Comparison of ENCODE assay signal across 21 cellular contexts in the genomic region with DNA sequence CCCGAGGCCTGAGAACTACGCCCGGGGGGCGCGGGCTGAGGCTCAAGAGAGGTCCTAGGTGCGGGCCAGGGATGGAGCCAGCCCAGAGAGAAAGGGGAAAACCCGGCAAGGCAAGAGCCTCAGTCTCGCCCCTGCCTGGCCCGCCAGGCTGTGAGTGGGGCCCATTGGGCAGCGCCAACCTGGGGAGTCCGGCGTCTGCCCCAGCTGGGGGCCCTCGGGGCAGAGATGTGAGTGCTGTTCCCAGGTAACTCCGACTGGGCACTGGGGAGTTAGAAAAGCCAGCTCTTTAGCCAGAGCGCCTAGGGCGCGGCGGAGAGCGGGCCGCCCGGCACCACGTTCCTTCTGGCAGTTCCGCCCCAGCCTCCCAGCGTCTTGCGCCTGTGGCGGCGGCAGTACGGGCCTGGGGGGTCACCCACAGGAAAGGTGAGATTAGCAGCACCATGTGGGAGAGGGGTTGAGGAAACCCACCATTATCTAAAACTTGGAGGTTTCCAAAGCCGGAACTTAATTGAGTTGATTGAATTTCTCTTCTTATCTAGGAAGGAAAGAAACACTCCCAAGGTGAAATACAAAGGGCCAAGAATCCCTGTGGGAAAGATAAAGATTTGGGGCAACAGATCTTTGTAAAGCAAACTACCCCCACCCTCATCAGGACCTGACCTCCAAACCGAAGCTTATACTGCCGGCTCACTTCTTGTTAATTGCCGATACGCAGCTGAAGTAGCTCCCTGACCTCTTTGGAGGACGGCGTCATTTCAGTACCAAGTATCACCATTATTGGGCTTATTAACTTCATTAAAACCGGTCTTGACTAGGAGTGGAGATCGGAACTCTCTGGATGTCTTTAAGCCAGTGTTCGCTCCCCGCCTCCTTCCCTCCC. TPM values are rescaled to one million over a fixed set of nuclear protein-coding genes. Genes with fewer than 3 reads are reported as not detected.
A peak's percentile ranks its signal among the peaks of the same experiment; 100 is the strongest.
DNase-seq lines count a peak whose midpoint lies in the region; ATAC-seq and TF ChIP-seq lines count a peak whose summit lies in the region.
"Had no signal": no experiment of that assay in that cellular context is flagged by ENCODE, and none has a peak within 500 bp of the region (broad histone marks: within the 10 kb centered on the region; RNA-seq: fewer than 3 reads in every experiment).

No MANE protein-coding gene starts in this region.

- peak overlapping the region; percentile 58 for H2AFZ ChIP-seq in GM23338

- TF ChIP-seq CTCF in GM23338 (conservative IDR thresholded peaks at IDR 0.05; ENCODE audit: low read depth in 2 of 2) (no peak), body of pancreas (IDR thresholded peaks at IDR 0.05) (no peak), gastrocnemius medialis (IDR thresholded peaks at IDR 0.05 in 4 of 5, conservative IDR thresholded peaks at IDR 0.05 in 1 of 5) (no peak)

- no peak for TF ChIP-seq POLR2A in body of pancreas (IDR thresholded peaks at IDR 0.05)
- TF ChIP-seq POLR2A in gastrocnemius medialis (IDR thresholded peaks at IDR 0.05) = no peak

- peaks cover 22% of the 10 kb centered on the region for H3F3A ChIP-seq in GM23338 (replicated peaks; ENCODE audit: low read depth)

- peaks cover 29% of the 10 kb centered on the region for H3K79me2 ChIP-seq in GM23338 (replicated peaks; ENCODE audit: insufficient read depth)

- H3K27me3 Mint-ChIP-seq in GM23338 (ENCODE audit: insufficient read depth, low read depth, poor library complexity) = peaks cover 72% of the 10 kb centered on the region
- H3K27me3 Mint-ChIP-seq in naive thymus-derived CD8-positive, alpha-beta T cell = peaks cover 47 to 92% (median 74%) of the 10 kb centered on the region in 5 donors

- H3K4me1 Mint-ChIP-seq in GM23338 = peaks cover 73% of the 10 kb centered on the region
- peaks cover 2 to 24% (median 12%) of the 10 kb centered on the region in 4 donors for H3K4me1 Mint-ChIP-seq in naive thymus-derived CD8-positive, alpha-beta T cell
- H3K4me1 Mint-ChIP-seq: neural crest cell had no signal

- H3K9ac ChIP-seq in iPS-18a (ENCODE audit: low read length) = peak overlapping the region; percentile 36
- H3K9ac ChIP-seq: KMS-11 had no signal

- in situ Hi-C loops in gastrocnemius medialis (cut with MboI; ENCODE audit: low sequenced_read_pairs in 4 of 4) (no loop called here), KBM-7 (cut with MboI; ENCODE audit: low pct_unique_long_range_greater_than_20kb, low sequenced_read_pairs) (no loop called here)

- no peaks in the 10 kb centered on the region for H4K20me1 ChIP-seq in GM23338 (replicated peaks; ENCODE audit: insufficient read depth)

- ATAC-seq in GM23338 (peak; percentile 39), body of pancreas (peak; percentile 21), gastrocnemius medialis (no peak)
- no peak for ATAC-seq in naive thymus-derived CD8-positive, alpha-beta T cell
- ATAC-seq: sciatic nerve had no signal

- H3K9me3 Mint-ChIP-seq in GM23338 = no peaks in the 10 kb centered on the region
- peaks cover 0 to 12% (median 0%) of the 10 kb centered on the region in 9 donors for H3K9me3 Mint-ChIP-seq in naive thymus-derived CD8-positive, alpha-beta T cell
- H3K9me3 Mint-ChIP-seq: activated naive CD4-positive, alpha-beta T cell treated with anti-CD3 and anti-CD28 coated beads for 36 hours; dendritic cell treated with granulocyte-macrophage colony-stimulating factor and Interleukin-4, amounts not matched to agents 40 ng/mL and 50 ng/mL, for 4 days; neural crest cell had no signal

- H3K4me2 ChIP-seq in GM23338 = peak overlapping the region; percentile 78
- H3K4me2 ChIP-seq: KMS-11 had no signal

- peaks cover 72% of the 10 kb centered on the region for H3K4me1 ChIP-seq in GM23338 (ENCODE audit: insufficient read depth)
- peaks cover 32% of the 10 kb centered on the region for H3K4me1 ChIP-seq in body of pancreas
- peaks cover 48% of the 10 kb centered on the region for H3K4me1 ChIP-seq in iPS-18a (ENCODE audit: control insufficient read depth, low read depth, low read length)
- H3K4me1 ChIP-seq in gastrocnemius medialis = no peaks in the 10 kb centered on the region

- no peaks in the 10 kb centered on the region for H3K9me2 ChIP-seq in GM23338 (ENCODE audit: insufficient read depth)

- H3K4me3 ChIP-seq in GM23338 = peak overlapping the region; percentile 62
- H3K4me3 ChIP-seq in body of pancreas = no peak overlapping the region
- H3K4me3 ChIP-seq in iPS-18a (ENCODE audit: low read length) = peak overlapping the region; percentile 61
- peak overlapping the region in 3 of 4 donors; percentile 21 to 42 (median 34) for H3K4me3 ChIP-seq in gastrocnemius medialis
- H3K4me3 ChIP-seq: SJSA1 had no signal

- H3K27me3 ChIP-seq in GM23338 (ENCODE audit: insufficient read depth) = peaks cover 95% of the 10 kb centered on the region
- peaks cover 10 to 50% of the 10 kb centered on the region in 2 donors for H3K27me3 ChIP-seq in body of pancreas
- peaks cover 100% of the 10 kb centered on the region for H3K27me3 ChIP-seq in iPS-18a (ENCODE audit: control insufficient read depth, insufficient read depth, low read length)
- H3K27me3 ChIP-seq in gastrocnemius medialis = peaks cover 91 to 99% (median 93%) of the 10 kb centered on the region in 3 donors

- intact Hi-C loops in body of pancreas (cut with DNase I) = no loop called here
- intact Hi-C loops in gastrocnemius medialis (cut with DNase I; ENCODE audit: low total_unique reads) = no loop called here

- POLR2A ChIA-PET in naive thymus-derived CD8-positive, alpha-beta T cell (lab: Charles Lee) = no interaction called here

- H3K4me3 Mint-ChIP-seq in GM23338 = peak overlapping the region; percentile 64
- no peak overlapping the region for H3K4me3 Mint-ChIP-seq in naive thymus-derived CD8-positive, alpha-beta T cell
- H3K4me3 Mint-ChIP-seq: activated naive CD4-positive, alpha-beta T cell treated with anti-CD3 and anti-CD28 coated beads for 36 hours; dendritic cell treated with granulocyte-macrophage colony-stimulating factor and Interleukin-4, amounts not matched to agents 40 ng/mL and 50 ng/mL, for 4 days; neural crest cell had no signal

- WGBS in body of pancreas, 2 donors = 13 to 18% methylated on average over 22 to 39 of the region's 39 CpGs

- peaks cover 39% of the 10 kb centered on the region for H3K36me3 Mint-ChIP-seq in GM23338 (ENCODE audit: low read depth)
- peaks cover 2 to 11% (median 3%) of the 10 kb centered on the region in 3 donors for H3K36me3 Mint-ChIP-seq in naive thymus-derived CD8-positive, alpha-beta T cell

- DNase-seq in GM23338 (ENCODE audit: low spot score) = peak; percentile 73
- DNase-seq in body of pancreas = no peak
- no peak for DNase-seq in gastrocnemius medialis
- no peak for DNase-seq in T-helper 2 cell
- DNase-seq in NCI-H187 treated with DMSO at 0.1 percent for 48 hours (lab: John Stamatoyannopoulos, UW) = no peak
- no peak for DNase-seq in naive thymus-derived CD8-positive, alpha-beta T cell
- DNase-seq in KBM-7 = no peak
- DNase-seq: activated naive CD4-positive, alpha-beta T cell treated with anti-CD3 and anti-CD28 coated beads for 36 hours; activated T-cell treated with anti-CD3 and anti-CD28 coated beads for 4 hours; esophagus squamous epithelium; NCI-H1092 treated with DMSO at 0.1 percent for 48 hours; NCI-H69; T1000 had no signal

- no peak overlapping the region for H3K27ac Mint-ChIP-seq in GM23338
- peak overlapping the region in 1 of 10 donors; percentile 5 for H3K27ac Mint-ChIP-seq in naive thymus-derived CD8-positive, alpha-beta T cell
- H3K27ac Mint-ChIP-seq: activated naive CD4-positive, alpha-beta T cell treated with anti-CD3 and anti-CD28 coated beads for 36 hours; dendritic cell treated with granulocyte-macrophage colony-stimulating factor and Interleukin-4, amounts not matched to agents 40 ng/mL and 50 ng/mL, for 4 days had no signal

- H3K27ac ChIP-seq in GM23338 (ENCODE audit: low read depth) (no peak overlapping the region), body of pancreas (no peak overlapping the region), iPS-18a (ENCODE audit: low read length) (no peak overlapping the region), gastrocnemius medialis (no peak overlapping the region)
- H3K27ac ChIP-seq: esophagus squamous epithelium, HL-60, KMS-11, SJSA1 had no signal

- no peaks in the 10 kb centered on the region for H3K9me3 ChIP-seq in body of pancreas
- no peaks in the 10 kb centered on the region for H3K9me3 ChIP-seq in iPS-18a (ENCODE audit: control insufficient read depth, low read depth, low read length)
- H3K9me3 ChIP-seq in gastrocnemius medialis = no peaks in the 10 kb centered on the region
- H3K9me3 ChIP-seq: esophagus squamous epithelium had no signal

- H3K36me3 ChIP-seq in GM23338 (ENCODE audit: insufficient read depth) (peaks cover 5% of the 10 kb centered on the region; the same call in 1 of the 2 replicates), body of pancreas (replicated peaks in 1 of 2; ENCODE audit: insufficient read depth in 1 of 2, low read depth in 2 of 2) (no peaks in the 10 kb centered on the region), iPS-18a (ENCODE audit: control insufficient read depth, low read depth, low read length) (peaks cover 38% of the 10 kb centered on the region), gastrocnemius medialis (no peaks in the 10 kb centered on the region)
- H3K36me3 ChIP-seq: esophagus squamous epithelium had no signal

TF ChIP-seq in GM23338, 12 proteins besides CTCF, POLR2A, EP300 and RAD21:
- no peak for TF ChIP-seq EZH2phosphoT487 (IDR thresholded peaks at IDR 0.05; ENCODE audit: unreplicated experiment)
- TF ChIP-seq EZH2 (IDR thresholded peaks at IDR 0.05; ENCODE audit: low read depth, unreplicated experiment) = peak; percentile 81
TF ChIP-seq in GM23338: peak in this region for 1.

RNA-seq across cellular contexts. Expression of gene OTX2, which starts 11.6 kb away (rescaled TPM):
- 21.2 and 23.9 TPM in 2 replicates for total RNA-seq in GM23338 (2014; rRNA removed; shearing (Covaris generic))
- polyA plus RNA-seq in GM23338 (2016; fragmentation: Nextera tagmentation; extraction: Ambion mirVana) = 13.6 and 16.5 TPM in 2 replicates
- not detected for total RNA-seq in body of pancreas
- not detected for total RNA-seq in gastrocnemius medialis
- not detected for total RNA-seq in naive thymus-derived CD8-positive, alpha-beta T cell
- polyA plus RNA-seq in naive thymus-derived CD8-positive, alpha-beta T cell = not detected
- total RNA-seq: activated naive CD4-positive, alpha-beta T cell treated with anti-CD3 and anti-CD28 coated beads for 36 hours; esophagus squamous epithelium; kidney; sciatic nerve; SJSA1 had no signal

Comparison
In these comparisons a context has a peak if more than half of its experiments do, and no peak if none do; other contexts are left out.
1. ATAC-seq: peak in GM23338 (single experiment) and body of pancreas (single experiment); none in gastrocnemius medialis (0 of 2) and naive thymus-derived CD8-positive, alpha-beta T cell (0 of 2).
2. H3K4me3 ChIP-seq: peak in GM23338 (single experiment), iPS-18a (single experiment) and gastrocnemius medialis (3 of 4); none in body of pancreas (0 of 2).
3. RNA of gene OTX2, which starts 11.6 kb away (total RNA-seq): 21.2 to 23.9 TPM in GM23338; not detected in body of pancreas, not detected in gastrocnemius medialis and not detected in naive thymus-derived CD8-positive, alpha-beta T cell; every median in the first group is over 10 times any median in the second.